22 cellular contexts compared by ENCODE assay signal in the genomic region with DNA sequence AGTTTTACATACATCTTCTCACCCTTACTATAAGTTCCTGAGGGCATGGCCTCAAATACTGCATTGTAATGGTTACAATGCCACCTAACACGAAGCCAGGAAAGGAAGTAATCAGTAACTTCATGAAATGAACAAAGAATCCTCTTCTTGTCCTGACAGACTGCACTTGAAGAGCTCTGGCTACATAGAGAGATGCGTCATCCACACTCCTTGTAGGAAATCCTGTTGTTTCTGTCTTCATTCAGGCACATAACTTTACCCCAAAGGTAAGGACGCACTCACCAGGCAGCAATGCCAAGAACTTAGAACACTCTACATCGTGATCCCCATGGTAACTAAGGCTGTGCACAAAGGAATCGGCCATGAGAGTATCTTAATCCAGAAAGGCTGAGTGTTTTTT.
DNase-seq lines count a peak whose midpoint lies in the region; ATAC-seq and TF ChIP-seq lines count a peak whose summit lies in the region.
"Had no signal": no experiment of that assay in that cellular context is flagged by ENCODE, and none has a peak within 500 bp of the region (broad histone marks: within the 10 kb centered on the region; RNA-seq: fewer than 3 reads in every experiment).

No MANE protein-coding gene starts in this region.

- CTCF ChIA-PET in PC-3 (lab: Charles Lee), result no interaction called here

- no peaks in the 10 kb centered on the region for H3K9me3 ChIP-seq in PC-3 (ENCODE audit: low read length)
- no peaks in the 10 kb centered on the region for H3K9me3 ChIP-seq in mesodermal cell (ENCODE audit: control insufficient read depth, low read length)
- H3K9me3 ChIP-seq: A549, adrenal gland, Caco-2, spleen, tibial nerve had no signal

- H3K4me1 ChIP-seq in PC-3 (ENCODE audit: insufficient read depth, low read length) (peaks cover 14% of the 10 kb centered on the region), mesodermal cell (ENCODE audit: control insufficient read depth, insufficient read depth, low read length, poor library complexity, severe bottlenecking) (peaks cover 22% of the 10 kb centered on the region)
- H3K4me1 ChIP-seq: Caco-2, spleen, tibial nerve had no signal

- no TSS peak for BruUV-seq in PC-3 (replicated peaks; lab: Mats Ljungman, UMichigan)

- no peak overlapping the region for H3K27ac ChIP-seq in PC-3 (ENCODE audit: low read length)
- H3K27ac ChIP-seq in mesodermal cell (ENCODE audit: low read depth, low read length, severe bottlenecking), result peak overlapping the region; percentile 77
- H3K27ac ChIP-seq: A549, adrenal gland, spleen, tibial nerve had no signal

- ATAC-seq in PC-3 (no peak), HG03342 (IDR thresholded peaks at IDR 0.05; ENCODE audit: unreplicated experiment) (no peak), HG02759 (IDR thresholded peaks at IDR 0.05; ENCODE audit: unreplicated experiment) (no peak)
- no peak for ATAC-seq in stimulated activated naive CD8-positive, alpha-beta T cell treated with anti-CD3 and anti-CD28 coated beads, Interleukin-15, Interleukin-2, amounts not matched to agents 100 U/mL and 50 U/mL, for 24 hours
- ATAC-seq: A549; activated CD8-positive, alpha-beta T cell treated with anti-CD3 and anti-CD28 coated beads, Interleukin-2, amount 10 ng/mL, durations not matched to agents 7 days and 5 days; stimulated activated naive CD8-positive, alpha-beta T cell treated with anti-CD3 and anti-CD28 coated beads, Interleukin-15, amount 100 ng/mL, for 72 hours had no signal

- H3K79me2 ChIP-seq in PC-3 (ENCODE audit: low read length), result no peaks in the 10 kb centered on the region

- no peaks in the 10 kb centered on the region for H3K27me3 ChIP-seq in PC-3 (ENCODE audit: low read length)
- H3K27me3 ChIP-seq: adrenal gland, spleen, tibial nerve had no signal

- 0 out of 2 replicates have a peak overlapping the region, but pooled peaks have one; percentile 4 for H2AFZ ChIP-seq in PC-3 (ENCODE audit: low read length)

- no peaks in the 10 kb centered on the region; the same call in 1 of the 2 replicates for H3K9me2 ChIP-seq in PC-3 (replicated peaks; ENCODE audit: low read length)

- TF ChIP-seq CTCF in PC-3 (conservative IDR thresholded peaks at IDR 0.05; ENCODE audit: low read depth, low read length) (no peak), epithelial cell of proximal tubule (conservative IDR thresholded peaks at IDR 0.05; ENCODE audit: low read depth, low read length) (no peak)

- no peaks in the 10 kb centered on the region for H4K20me1 ChIP-seq in PC-3 (ENCODE audit: low read length)

- no peak overlapping the region for H3K4me3 ChIP-seq in PC-3 (ENCODE audit: low read length)
- no peak overlapping the region for H3K4me3 ChIP-seq in epithelial cell of proximal tubule (ENCODE audit: low read depth, low read length)
- no peak overlapping the region for H3K4me3 ChIP-seq in mesodermal cell (ENCODE audit: extremely low read depth, insufficient read depth, low read length, poor library complexity, severe bottlenecking)
- H3K4me3 ChIP-seq: A549, adrenal gland, lung, spleen, tibial nerve had no signal

- DNase-seq in COLO829 (ENCODE audit: low spot score) (peak; percentile 65), PC-3 (no peak), epithelial cell of proximal tubule (ENCODE audit: low read depth) (peak; percentile 52)
- no peak for DNase-seq in activated naive CD4-positive, alpha-beta T cell (lab: John Stamatoyannopoulos, UW)
- DNase-seq in stimulated activated naive CD8-positive, alpha-beta T cell treated with anti-CD3 and anti-CD28 coated beads, Interleukin-15, Interleukin-2, amounts not matched to agents 100 U/mL and 50 U/mL, for 24 hours, result no peak
- DNase-seq: activated CD8-positive, alpha-beta T cell treated with anti-CD3 and anti-CD28 coated beads, Interleukin-2, amount 10 ng/mL, durations not matched to agents 7 days and 5 days; activated gamma-delta T cell; adrenal gland; Caco-2; MM.1S; NCI-H1436 treated with DMSO at 0.1 percent for 48 hours; NCI-H2171 treated with DMSO at 0.1 percent for 48 hours; spleen; stimulated activated CD4-positive, alpha-beta T cell treated with anti-CD3 and anti-CD28 coated beads, Interleukin-4, amount 100 ng/mL, for 1 hour; stimulated activated naive CD8-positive, alpha-beta T cell treated with anti-CD3 and anti-CD28 coated beads, Interleukin-15, amount 100 ng/mL, for 72 hours; SW 1271 had no signal

- POLR2A ChIA-PET in PC-3 (lab: Charles Lee; ENCODE audit: unreplicated experiment), result no interaction called here

- intact Hi-C loops in PC-3 (cut with micrococcal nuclease), result no loop called here

- WGBS in mesodermal cell (ENCODE audit: insufficient coverage in 2 of 2), 2 experiments, result 63 to 66% methylated on average over 4 of the region's 5 CpGs

- H3K9ac ChIP-seq in PC-3 (ENCODE audit: low read length), result no peak overlapping the region

- H3K36me3 ChIP-seq in PC-3 (ENCODE audit: low read depth, low read length), result no peaks in the 10 kb centered on the region
- H3K36me3 ChIP-seq in mesodermal cell (ENCODE audit: control insufficient read depth, insufficient read depth, low read length), result no peaks in the 10 kb centered on the region
- H3K36me3 ChIP-seq: adrenal gland, spleen, tibial nerve had no signal

- no peak overlapping the region for H3K4me2 ChIP-seq in PC-3 (ENCODE audit: low read length)
- H3K4me2 ChIP-seq: A549 had no signal

- no peaks in the 10 kb centered on the region for H3F3A ChIP-seq in PC-3 (ENCODE audit: low read length, unreplicated experiment)

Comparison
In these comparisons a context has a peak if more than half of its experiments do, and no peak if none do; other contexts are left out.
1. DNase-seq: peak in COLO829 (single experiment) and epithelial cell of proximal tubule (single experiment); none in PC-3 (single experiment), activated naive CD4-positive, alpha-beta T cell (0 of 4) and stimulated activated naive CD8-positive, alpha-beta T cell treated with anti-CD3 and anti-CD28 coated beads, Interleukin-15, Interleukin-2, amounts not matched to agents 100 U/mL and 50 U/mL, for 24 hours (single experiment).